ENCODE assay signal across 1 cellular context in genomic region chr1:226604846-226605572, GRCh38.
TF ChIP-seq lines count a peak whose summit lies in the region.

No MANE protein-coding gene starts in this region.

TF ChIP-seq in H1, 55 proteins besides CTCF, POLR2A, EP300 and RAD21:
- TF ChIP-seq ZNF274 (IDR thresholded peaks at IDR 0.05; ENCODE audit: borderline replicate concordance, extremely low read depth, low read length): no peak
- no peak for TF ChIP-seq CEBPB (IDR thresholded peaks at IDR 0.05; ENCODE audit: low read depth, low read length)
- no peak for TF ChIP-seq EZH2 (IDR thresholded peaks at IDR 0.05; ENCODE audit: low read depth, low read length, severe bottlenecking)
- TF ChIP-seq JUN (IDR thresholded peaks at IDR 0.05; ENCODE audit: low read depth, low read length): no peak
- no peak for TF ChIP-seq GABPA (IDR thresholded peaks at IDR 0.05; ENCODE audit: borderline replicate concordance, insufficient read depth, low read length)
- TF ChIP-seq ATF3 (IDR thresholded peaks at IDR 0.05; ENCODE audit: insufficient read depth, low read depth, low read length): no peak
- no peak for TF ChIP-seq RBBP5 (IDR thresholded peaks at IDR 0.05; ENCODE audit: borderline replicate concordance, low read depth, low read length)
- TF ChIP-seq MAX (IDR thresholded peaks at IDR 0.05): no peak
- TF ChIP-seq HDAC2 (IDR thresholded peaks at IDR 0.05; ENCODE audit: borderline replicate concordance in 1 of 2, low read depth in 2 of 2, low read length in 2 of 2): no peak
- no peak for TF ChIP-seq RFX5 (IDR thresholded peaks at IDR 0.05; ENCODE audit: borderline replicate concordance, low read depth, low read length)
- no peak for TF ChIP-seq SIX5 (IDR thresholded peaks at IDR 0.05; ENCODE audit: low read depth, low read length)
- no peak for TF ChIP-seq SP4 (IDR thresholded peaks at IDR 0.05; ENCODE audit: low read length)
- no peak for TF ChIP-seq TAF7 (optimal IDR thresholded peaks at IDR 0.05; ENCODE audit: borderline replicate concordance, low read depth, low read length)
- TF ChIP-seq SP2 (IDR thresholded peaks at IDR 0.05; ENCODE audit: low read length): no peak
- no peak for TF ChIP-seq BACH1 (IDR thresholded peaks at IDR 0.05; ENCODE audit: low read length)
- TF ChIP-seq KDM5A (IDR thresholded peaks at IDR 0.05; ENCODE audit: low read length): no peak
- no peak for TF ChIP-seq CREB1 (IDR thresholded peaks at IDR 0.05)
- TF ChIP-seq CHD2 (IDR thresholded peaks at IDR 0.05; ENCODE audit: low read length): no peak
- no peak for TF ChIP-seq TBP (IDR thresholded peaks at IDR 0.05; ENCODE audit: low read depth, low read length)
